Comparison of ENCODE assay signal across 28 cellular contexts in the genomic region with DNA sequence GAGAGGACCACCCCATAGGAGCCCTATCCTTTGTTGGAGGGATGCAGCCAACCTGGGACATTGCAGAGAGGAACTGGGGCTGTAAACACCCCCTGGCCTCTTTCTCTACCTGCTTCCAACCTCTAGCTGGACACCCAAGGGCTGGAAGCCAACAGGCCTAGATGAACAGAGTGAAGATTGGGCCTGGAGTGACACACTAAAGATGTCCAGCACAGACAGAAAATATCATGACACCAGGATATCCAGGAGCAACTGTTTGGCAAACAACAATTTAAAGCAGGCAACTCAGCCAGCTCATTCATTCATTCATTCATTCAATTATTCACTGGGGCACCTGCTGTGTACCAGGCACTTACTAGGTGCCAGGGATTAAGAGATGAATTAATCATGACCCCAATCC.
"Had no signal": no experiment of that assay in that cellular context is flagged by ENCODE, and none has a peak within 500 bp of the region (broad histone marks: within the 10 kb centered on the region; RNA-seq: fewer than 3 reads in every experiment).

No MANE protein-coding gene starts in this region.

- H3K9me3 Mint-ChIP-seq: dendritic cell treated with granulocyte-macrophage colony-stimulating factor and Interleukin-4, amounts not matched to agents 40 ng/mL and 50 ng/mL, for 4 days; effector memory CD8-positive, alpha-beta T cell had no signal

- DNase-seq: colonic mucosa; cortex of kidney; effector CD8-positive, alpha-beta T cell; effector memory CD8-positive, alpha-beta T cell; endodermal cell; erythroblast; esophagus squamous epithelium; foreskin fibroblast; foreskin melanocyte; gastrocnemius medialis; glutamatergic neuron; head of caudate nucleus; heart right ventricle; hippocampal formation; left cardiac atrium; left lung; lower lobe of right lung; mesenchymal stem cell; mucosa of descending colon; naive B cell had no signal

- ATAC-seq: effector memory CD8-positive, alpha-beta T cell; esophagus mucosa; gastrocnemius medialis; heart right ventricle; left cardiac atrium; left lung; left ventricle myocardium superior; lower lobe of right lung; mucosa of descending colon had no signal

- H3K36me3 Mint-ChIP-seq: mesothelial cell of epicardium, naive B cell had no signal

- H3K9me3 ChIP-seq: colonic mucosa, gastrocnemius medialis had no signal

- H3K27me3 ChIP-seq: colonic mucosa, esophagus squamous epithelium, gastrocnemius medialis, heart right ventricle, left lung had no signal

- H3K4me1 ChIP-seq: colonic mucosa had no signal

- H3K36me3 ChIP-seq: colonic mucosa, esophagus squamous epithelium, gastrocnemius medialis, heart right ventricle, left lung, lower lobe of right lung had no signal

- FAIRE-seq: endometrium, islet of Langerhans, keratinocyte had no signal

- H3K27ac Mint-ChIP-seq: dendritic cell treated with granulocyte-macrophage colony-stimulating factor and Interleukin-4, amounts not matched to agents 40 ng/mL and 50 ng/mL, for 4 days; effector memory CD8-positive, alpha-beta T cell; endodermal cell; mesothelial cell of epicardium had no signal

- H3K4me3 ChIP-seq: colonic mucosa, esophagus squamous epithelium, gastrocnemius medialis, heart right ventricle, left lung, lower lobe of right lung, mucosa of descending colon had no signal

- H3K4me3 Mint-ChIP-seq: dendritic cell treated with granulocyte-macrophage colony-stimulating factor and Interleukin-4, amounts not matched to agents 40 ng/mL and 50 ng/mL, for 4 days; effector memory CD8-positive, alpha-beta T cell; endodermal cell; mesothelial cell of epicardium had no signal

- H3K27ac ChIP-seq: colonic mucosa, epithelial cell of prostate, esophagus squamous epithelium, gastrocnemius medialis, left lung, lower lobe of right lung had no signal
